In genomic region chr16:68902376-68903345, GRCh38 we compare ENCODE assay signal across 7 cellular contexts. TPM values are rescaled to one million over a fixed set of nuclear protein-coding genes. Genes with fewer than 3 reads are reported as not detected.
A peak's percentile ranks its signal among the peaks of the same experiment; 100 is the strongest.
DNase-seq lines count a peak whose midpoint lies in the region; ATAC-seq and TF ChIP-seq lines count a peak whose summit lies in the region.

No MANE protein-coding gene starts in this region.

- peaks cover 22% of the 10 kb centered on the region for H3K36me3 Mint-ChIP-seq in stimulated activated memory B cell treated with anti-CD40 and anti-IgM and Interleukin-4, amounts not matched to agents 10 μg/mL and 1 μg/mL and 100 μg/mL, for 72 hours

- DNase-seq in NCI-H1105 treated with DMSO at 0.1 percent for 48 hours (lab: John Stamatoyannopoulos, UW) (peak; percentile 83), SHP77 treated with DMSO at 0.1 percent for 48 hours (lab: John Stamatoyannopoulos, UW) (peak; percentile 34), fibroblast of mammary gland (ENCODE audit: low read depth) (peak; percentile 58), occipital lobe (lab: John Stamatoyannopoulos, UW) (peak; percentile 6)

- no peaks in the 10 kb centered on the region for H3K9me3 Mint-ChIP-seq in stimulated activated memory B cell treated with anti-CD40 and anti-IgM and Interleukin-4, amounts not matched to agents 10 μg/mL and 1 μg/mL and 100 μg/mL, for 72 hours

- peak; percentile 59 for TF ChIP-seq CTCF in GM12872 (IDR thresholded peaks at IDR 0.05; ENCODE audit: insufficient read depth, low read depth, low read length)
- peak; percentile 69 for TF ChIP-seq CTCF in fibroblast of mammary gland (conservative IDR thresholded peaks at IDR 0.05; ENCODE audit: control insufficient read depth, insufficient read depth, low read depth, low read length)

- H3K4me1 Mint-ChIP-seq in stimulated activated memory B cell treated with anti-CD40 and anti-IgM and Interleukin-4, amounts not matched to agents 10 μg/mL and 1 μg/mL and 100 μg/mL, for 72 hours = no peaks in the 10 kb centered on the region

- no peak for ATAC-seq in HG03469 (IDR thresholded peaks at IDR 0.05; ENCODE audit: unreplicated experiment)
- ATAC-seq in stimulated activated memory B cell treated with anti-CD40 and anti-IgM and Interleukin-4, amounts not matched to agents 10 μg/mL and 1 μg/mL and 100 μg/mL, for 72 hours = no peak

- H3K27me3 Mint-ChIP-seq in stimulated activated memory B cell treated with anti-CD40 and anti-IgM and Interleukin-4, amounts not matched to agents 10 μg/mL and 1 μg/mL and 100 μg/mL, for 72 hours = no peaks in the 10 kb centered on the region

- no peak overlapping the region for H3K27ac Mint-ChIP-seq in stimulated activated memory B cell treated with anti-CD40 and anti-IgM and Interleukin-4, amounts not matched to agents 10 μg/mL and 1 μg/mL and 100 μg/mL, for 72 hours

- H3K4me3 Mint-ChIP-seq in stimulated activated memory B cell treated with anti-CD40 and anti-IgM and Interleukin-4, amounts not matched to agents 10 μg/mL and 1 μg/mL and 100 μg/mL, for 72 hours = no peak overlapping the region

- no peak overlapping the region for H3K4me3 ChIP-seq in fibroblast of mammary gland (ENCODE audit: control insufficient read depth, low read depth, low read length)

RNA-seq across cellular contexts. Expression of gene TANGO6, which starts 59.3 kb away (rescaled TPM):
- total RNA-seq in occipital lobe = 30.1 TPM

Comparison
In these comparisons a context has a peak if more than half of its experiments do, and no peak if none do; other contexts are left out.
1. DNase-seq: peak in every context shown above with its lines; median percentile 83 in NCI-H1105 treated with DMSO at 0.1 percent for 48 hours; 58 in fibroblast of mammary gland; 34 in SHP77 treated with DMSO at 0.1 percent for 48 hours; 6 in occipital lobe.